In the genomic region with DNA sequence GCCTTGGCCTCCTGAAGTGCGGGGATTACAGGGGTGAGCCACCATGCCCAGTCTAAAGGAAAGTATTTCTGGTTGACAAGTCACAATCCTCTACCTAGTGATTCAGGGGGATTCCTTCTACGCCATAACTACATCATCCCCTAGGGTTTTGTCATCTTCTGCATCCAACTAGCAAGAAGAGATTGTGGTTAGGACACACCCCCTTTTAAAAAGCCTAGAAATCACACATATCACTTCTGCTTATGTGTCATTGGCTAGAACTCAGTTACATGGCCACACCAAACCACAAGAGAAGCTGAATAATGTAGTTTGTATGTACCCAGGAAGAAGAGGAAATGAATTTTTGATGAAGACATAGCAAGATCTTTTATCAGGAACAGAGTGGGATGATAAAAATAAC, we compare ENCODE assay signal across 12 cellular contexts. TPM values are rescaled to one million over a fixed set of nuclear protein-coding genes. Genes with fewer than 3 reads are reported as not detected.
DNase-seq lines count a peak whose midpoint lies in the region; ATAC-seq, FAIRE-seq and TF ChIP-seq lines count a peak whose summit lies in the region.
"Had no signal": no experiment of that assay in that cellular context is flagged by ENCODE, and none has a peak within 500 bp of the region (broad histone marks: within the 10 kb centered on the region; RNA-seq: fewer than 3 reads in every experiment).

No MANE protein-coding gene starts in this region.

- ATAC-seq in GM12878, result peak; percentile 72
- ATAC-seq in natural killer cell treated with Interleukin-12 subunit alpha and Interleukin-12 subunit beta and Interleukin-15 and Interleukin-18, amount 100 ng/mL, for 72 hours, result peak; percentile 55 to 75
- ATAC-seq in HG02623 (IDR thresholded peaks at IDR 0.05; ENCODE audit: unreplicated experiment), result no peak

- H4K20me1 ChIP-seq in GM12878 (ENCODE audit: control insufficient read depth, insufficient read depth), result no peaks in the 10 kb centered on the region

- no peak overlapping the region for H3K27ac ChIP-seq in GM12878 (ENCODE audit: control insufficient read depth, insufficient read depth)

- no peak for TF ChIP-seq RAD21 in GM12878 (IDR thresholded peaks at IDR 0.05; ENCODE audit: insufficient read depth, low read depth, low read length)

- RAD21 ChIA-PET in GM12878 (lab: Charles Lee; ENCODE audit: unreplicated experiment), result no interaction called here

- H3K9ac ChIP-seq in GM12878 (ENCODE audit: control insufficient read depth, insufficient read depth, low read length), result no peak overlapping the region

- intact Hi-C loops in GM12878 (cut with micrococcal nuclease; ENCODE audit: unreplicated experiment), result no loop called here

- SMC1A ChIA-PET in GM12878 (lab: Charles Lee; ENCODE audit: uncharacterized antibody, unreplicated experiment), result interaction anchor here (1.0 kb wide), 1 partner anchor 71 kb away, joined by 3 read pairs; no protein-coding TSS in a partner anchor

- no peak for TF ChIP-seq EP300 in GM12878 (IDR thresholded peaks at IDR 0.05; ENCODE audit: borderline replicate concordance in 1 of 2, control insufficient read depth in 1 of 2, low read depth in 2 of 2, low read length in 2 of 2)

- H3K27me3 Mint-ChIP-seq in natural killer cell treated with Interleukin-12 subunit alpha and Interleukin-12 subunit beta and Interleukin-15 and Interleukin-18, amount 100 ng/mL, for 72 hours, result peaks cover 0 to 1% of the 10 kb centered on the region in 2 donors

- DNase-seq in GM04503 (ENCODE audit: low read depth) (peak; percentile 37), M059J (ENCODE audit: low read depth) (peak; percentile 74), GM12878 (ENCODE audit: low read depth, low spot score) (no peak), urothelium cell line (ENCODE audit: low spot score) (no peak), SK-N-DZ (ENCODE audit: low spot score) (no peak)
- no peak for DNase-seq in natural killer cell treated with Interleukin-12 subunit alpha and Interleukin-12 subunit beta and Interleukin-15 and Interleukin-18, amount 100 ng/mL, for 72 hours (ENCODE audit: low spot score)
- DNase-seq: DMS 273 treated with DMSO at 0.1 percent for 48 hours; kidney; NCI-H526; stimulated activated CD4-positive, alpha-beta T cell treated with anti-CD3 and anti-CD28 coated beads, Interleukin-2, amount 100 ng/mL, for 24 hours; T-cell had no signal

- BruUV-seq in GM12878 (replicated peaks; lab: Mats Ljungman, UMichigan), result no TSS peak

- no peak overlapping the region for H3K4me3 ChIP-seq in GM12878

- no peak for FAIRE-seq in GM12878 (lab: Jason Lieb, UNC)
- FAIRE-seq in urothelium cell line (lab: Jason Lieb, UNC), result no peak
- FAIRE-seq: kidney had no signal

- in situ Hi-C loops in GM12878 (cut with MboI), result no loop called here

- peak overlapping the region in 1 of 2 donors; percentile 11 for H3K27ac Mint-ChIP-seq in natural killer cell treated with Interleukin-12 subunit alpha and Interleukin-12 subunit beta and Interleukin-15 and Interleukin-18, amount 100 ng/mL, for 72 hours
- H3K27ac Mint-ChIP-seq: T-cell had no signal

- no peaks in the 10 kb centered on the region for H3K27me3 ChIP-seq in GM12878 (replicated peaks in 1 of 2; ENCODE audit: control insufficient read depth in 2 of 2, insufficient read depth in 2 of 2, low read length in 1 of 2)

- no peaks in the 10 kb centered on the region for H3K9me3 Mint-ChIP-seq in natural killer cell treated with Interleukin-12 subunit alpha and Interleukin-12 subunit beta and Interleukin-15 and Interleukin-18, amount 100 ng/mL, for 72 hours
- H3K9me3 Mint-ChIP-seq: T-cell had no signal

- TF ChIP-seq POLR2A in GM12878 (IDR thresholded peaks at IDR 0.05; ENCODE audit: low read depth, low read length), result no peak

- no peak overlapping the region for H3K4me2 ChIP-seq in GM12878 (ENCODE audit: control insufficient read depth, insufficient read depth)

- POLR2A ChIA-PET in GM12878 (lab: Charles Lee), result interaction anchor here (0.7 kb wide), 1 partner anchor 9 kb away, joined by 5 read pairs; no protein-coding TSS in a partner anchor

- H3K36me3 Mint-ChIP-seq in natural killer cell treated with Interleukin-12 subunit alpha and Interleukin-12 subunit beta and Interleukin-15 and Interleukin-18, amount 100 ng/mL, for 72 hours, result no peaks in the 10 kb centered on the region
- H3K36me3 Mint-ChIP-seq: T-cell had no signal

- H3K9me3 ChIP-seq in GM12878 (replicated peaks; ENCODE audit: control insufficient read depth, insufficient read depth, low read length), result no peaks in the 10 kb centered on the region

- no peaks in the 10 kb centered on the region for H3K79me2 ChIP-seq in GM12878 (ENCODE audit: control insufficient read depth, insufficient read depth, low read length)

- H3K4me3 Mint-ChIP-seq in natural killer cell treated with Interleukin-12 subunit alpha and Interleukin-12 subunit beta and Interleukin-15 and Interleukin-18, amount 100 ng/mL, for 72 hours, result no peak overlapping the region
- H3K4me3 Mint-ChIP-seq: T-cell had no signal

- CTCF ChIA-PET in GM12878 (lab: Yijun Ruan, JAX), result no interaction called here

- TF ChIP-seq CTCF in GM12878 (IDR thresholded peaks at IDR 0.05 in 2 of 3, conservative IDR thresholded peaks at IDR 0.05 in 1 of 3; ENCODE audit: control insufficient read depth in 2 of 3, extremely low read depth in 1 of 3, insufficient read depth in 1 of 3, low read depth in 3 of 3, low read length in 3 of 3), result no peak

- H2AFZ ChIP-seq in GM12878 (ENCODE audit: control insufficient read depth, low read depth, low read length), result no peak overlapping the region

- 12% methylated on average over 2 of the region's 2 CpGs for whole genome bisulfite sequencing in GM12878 (ENCODE audit: insufficient coverage, insufficient replicate concordance, low lambda C conversion rate, missing lambda C conversion rate)

- H3K36me3 ChIP-seq in GM12878 (ENCODE audit: control insufficient read depth in 2 of 2, insufficient read depth in 2 of 2, low read length in 1 of 2), result no peaks in the 10 kb centered on the region

- peaks cover 3 to 5% of the 10 kb centered on the region in 2 donors for H3K4me1 Mint-ChIP-seq in natural killer cell treated with Interleukin-12 subunit alpha and Interleukin-12 subunit beta and Interleukin-15 and Interleukin-18, amount 100 ng/mL, for 72 hours (ENCODE audit: low read depth in 2 of 2)
- H3K4me1 Mint-ChIP-seq: T-cell had no signal

- no peaks in the 10 kb centered on the region for H3K4me1 ChIP-seq in GM12878 (ENCODE audit: control insufficient read depth, insufficient read depth, low read length)

TF ChIP-seq in GM12878, 131 proteins besides CTCF, POLR2A, EP300 and RAD21 (continues in another document):
- TF ChIP-seq SPI1 (IDR thresholded peaks at IDR 0.05; ENCODE audit: borderline replicate concordance, insufficient read depth, low read depth, low read length) (0 out of 2 replicates have a peak, but pooled peaks have one; percentile 7), RUNX3 (IDR thresholded peaks at IDR 0.05; ENCODE audit: low read length) (peak; percentile 17; the same call in 1 of the 2 replicates), CREB1 (IDR thresholded peaks at IDR 0.05; ENCODE audit: low read depth) (peak; percentile 70)
- TF ChIP-seq, protein P1, sequence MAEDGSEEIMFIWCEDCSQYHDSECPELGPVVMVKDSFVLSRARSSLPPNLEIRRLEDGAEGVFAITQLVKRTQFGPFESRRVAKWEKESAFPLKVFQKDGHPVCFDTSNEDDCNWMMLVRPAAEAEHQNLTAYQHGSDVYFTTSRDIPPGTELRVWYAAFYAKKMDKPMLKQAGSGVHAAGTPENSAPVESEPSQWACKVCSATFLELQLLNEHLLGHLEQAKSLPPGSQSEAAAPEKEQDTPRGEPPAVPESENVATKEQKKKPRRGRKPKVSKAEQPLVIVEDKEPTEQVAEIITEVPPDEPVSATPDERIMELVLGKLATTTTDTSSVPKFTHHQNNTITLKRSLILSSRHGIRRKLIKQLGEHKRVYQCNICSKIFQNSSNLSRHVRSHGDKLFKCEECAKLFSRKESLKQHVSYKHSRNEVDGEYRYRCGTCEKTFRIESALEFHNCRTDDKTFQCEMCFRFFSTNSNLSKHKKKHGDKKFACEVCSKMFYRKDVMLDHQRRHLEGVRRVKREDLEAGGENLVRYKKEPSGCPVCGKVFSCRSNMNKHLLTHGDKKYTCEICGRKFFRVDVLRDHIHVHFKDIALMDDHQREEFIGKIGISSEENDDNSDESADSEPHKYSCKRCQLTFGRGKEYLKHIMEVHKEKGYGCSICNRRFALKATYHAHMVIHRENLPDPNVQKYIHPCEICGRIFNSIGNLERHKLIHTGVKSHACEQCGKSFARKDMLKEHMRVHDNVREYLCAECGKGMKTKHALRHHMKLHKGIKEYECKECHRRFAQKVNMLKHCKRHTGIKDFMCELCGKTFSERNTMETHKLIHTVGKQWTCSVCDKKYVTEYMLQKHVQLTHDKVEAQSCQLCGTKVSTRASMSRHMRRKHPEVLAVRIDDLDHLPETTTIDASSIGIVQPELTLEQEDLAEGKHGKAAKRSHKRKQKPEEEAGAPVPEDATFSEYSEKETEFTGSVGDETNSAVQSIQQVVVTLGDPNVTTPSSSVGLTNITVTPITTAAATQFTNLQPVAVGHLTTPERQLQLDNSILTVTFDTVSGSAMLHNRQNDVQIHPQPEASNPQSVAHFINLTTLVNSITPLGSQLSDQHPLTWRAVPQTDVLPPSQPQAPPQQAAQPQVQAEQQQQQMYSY (CRISPR knock-in tag; IDR thresholded peaks at IDR 0.05), result no peak

RNA-seq across cellular contexts. Expression of a gene that starts 14.7 kb away (rescaled TPM):
- total RNA-seq in M059J (2014; rRNA removed; shearing (Covaris generic)), result 16.8 and 25.6 TPM in 2 replicates
- total RNA-seq in GM12878 (2013; cell fraction: nucleolus; rRNA removed), result 309 and 346 TPM in 2 replicates
- 19.5 and 20.7 TPM in 2 replicates for total RNA-seq in GM12878 (2014; rRNA removed)
- 18.2 and 18.4 TPM in 2 replicates for total RNA-seq in GM12878 (2014; rRNA removed; fragmentation: Illumina TruSeq; extraction: Trizol)
- 25.5 and 27.2 TPM in 2 replicates for total RNA-seq in GM12878 (2021)
- polyA plus RNA-seq in GM12878 (2011; ENCODE audit: low read depth), result 6.9 TPM
- 13.9 and 15.4 TPM in 2 replicates for polyA plus RNA-seq in GM12878 (2011; rRNA removed)
- polyA plus RNA-seq in GM12878 (2011; cell fraction: cytosol; rRNA removed), result 9.8 and 12.3 TPM in 2 replicates
- 68.3 and 78.2 TPM in 2 replicates for polyA plus RNA-seq in GM12878 (2011; cell fraction: nucleus; rRNA removed)
- 10.6 and 12.7 TPM in 2 replicates for polyA plus RNA-seq in GM12878 (2012)
- polyA plus RNA-seq in GM12878 (2014; fragmentation: Illumina TruSeq; extraction: Trizol), result 14.6 and 16.8 TPM in 2 replicates
- 10 to 100 TPM in 1 of 2 experiments, 1 to 10 TPM in 1; 4.3 to 15.9 TPM for polyA plus RNA-seq in GM12878 (2014; fragmentation: Nextera tagmentation; extraction: Ambion mirVana)
- polyA plus RNA-seq in GM12878 (2014; rRNA removed), result 8.9 and 10.2 TPM in 2 replicates
- 10 to 100 TPM; 22.2 to 24.3 TPM for polyA plus RNA-seq in GM12878 (2016; fragmentation: Nextera tagmentation; extraction: Ambion mirVana)
- polyA minus RNA-seq in GM12878 (2011; rRNA and poly(A)+ RNA removed), result 43.4 and 49.9 TPM in 2 replicates
- 7.6 and 10.3 TPM in 2 replicates for polyA minus RNA-seq in GM12878 (2011; cell fraction: cytosol; rRNA and poly(A)+ RNA removed)
- 84.5 and 98.4 TPM in 2 replicates for polyA minus RNA-seq in GM12878 (2011; cell fraction: nucleus; rRNA and poly(A)+ RNA removed)
- 10 to 100 TPM; 27.8 to 33.0 TPM for total RNA-seq in natural killer cell treated with Interleukin-12 subunit alpha and Interleukin-12 subunit beta and Interleukin-15 and Interleukin-18, amount 100 ng/mL, for 72 hours
- polyA plus RNA-seq in SK-N-DZ (2014; cell fraction: cytosol; rRNA removed), result 16.1 and 20.2 TPM in 2 replicates
- 66.9 and 111 TPM in 2 replicates for polyA plus RNA-seq in SK-N-DZ (2014; cell fraction: nucleus; rRNA removed)

Comparison
In these comparisons a context has a peak if more than half of its experiments do, and no peak if none do; other contexts are left out.
1. DNase-seq: peak in GM04503 (single experiment) and M059J (single experiment); none in GM12878 (single experiment), natural killer cell treated with Interleukin-12 subunit alpha and Interleukin-12 subunit beta and Interleukin-15 and Interleukin-18, amount 100 ng/mL, for 72 hours (single experiment), urothelium cell line (single experiment) and SK-N-DZ (single experiment).